1 cellular context compared by ENCODE assay signal in the genomic region with DNA sequence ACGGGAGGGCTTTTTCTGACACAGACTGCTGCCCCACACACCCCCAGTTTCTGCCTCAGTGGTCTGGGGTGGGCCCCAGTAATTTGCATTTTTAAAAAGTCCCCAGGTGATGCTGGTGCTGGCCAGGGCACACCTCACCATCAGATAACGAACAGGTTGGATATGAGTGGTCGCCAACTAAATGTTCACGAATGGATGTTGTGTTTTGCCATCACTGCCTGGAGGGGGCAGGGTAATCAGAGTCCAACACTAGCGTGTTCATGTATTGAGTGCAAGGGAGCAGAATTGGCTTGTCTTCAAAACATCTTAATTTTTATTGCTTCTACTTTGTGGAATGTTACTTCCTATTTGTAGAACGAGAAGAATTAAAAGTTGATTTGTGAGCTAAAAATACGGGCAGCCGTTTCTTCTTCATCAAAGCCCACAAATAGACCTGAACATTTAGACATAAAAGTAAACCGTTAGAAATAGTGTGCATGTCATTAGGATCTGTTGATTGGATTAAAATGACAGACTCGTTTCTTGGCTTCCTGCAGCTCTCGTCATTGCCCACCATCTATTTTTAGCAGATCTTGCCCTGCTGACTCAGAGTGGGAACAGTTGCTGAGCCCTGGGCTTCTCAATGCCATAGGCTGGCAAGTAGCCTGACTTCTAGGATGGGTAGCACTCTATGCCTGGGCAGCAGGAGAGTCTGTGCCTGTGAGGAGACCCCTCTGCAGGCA.
TF ChIP-seq lines count a peak whose summit lies in the region.

No MANE protein-coding gene starts in this region.

TF ChIP-seq in H1, 55 proteins besides CTCF, POLR2A, EP300 and RAD21 (continued from another document):
- TF ChIP-seq, protein P1, sequence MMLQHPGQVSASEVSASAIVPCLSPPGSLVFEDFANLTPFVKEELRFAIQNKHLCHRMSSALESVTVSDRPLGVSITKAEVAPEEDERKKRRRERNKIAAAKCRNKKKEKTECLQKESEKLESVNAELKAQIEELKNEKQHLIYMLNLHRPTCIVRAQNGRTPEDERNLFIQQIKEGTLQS (IDR thresholded peaks at IDR 0.05; ENCODE audit: insufficient read depth, low read depth, low read length): no peak
- TF ChIP-seq CBX5 (IDR thresholded peaks at IDR 0.05; ENCODE audit: low read depth, low read length) (no peak), FOSL1 (IDR thresholded peaks at IDR 0.05; ENCODE audit: insufficient read depth, low read depth, low read length) (no peak)
